Comparison of ENCODE assay signal across 17 cellular contexts in the genomic region with DNA sequence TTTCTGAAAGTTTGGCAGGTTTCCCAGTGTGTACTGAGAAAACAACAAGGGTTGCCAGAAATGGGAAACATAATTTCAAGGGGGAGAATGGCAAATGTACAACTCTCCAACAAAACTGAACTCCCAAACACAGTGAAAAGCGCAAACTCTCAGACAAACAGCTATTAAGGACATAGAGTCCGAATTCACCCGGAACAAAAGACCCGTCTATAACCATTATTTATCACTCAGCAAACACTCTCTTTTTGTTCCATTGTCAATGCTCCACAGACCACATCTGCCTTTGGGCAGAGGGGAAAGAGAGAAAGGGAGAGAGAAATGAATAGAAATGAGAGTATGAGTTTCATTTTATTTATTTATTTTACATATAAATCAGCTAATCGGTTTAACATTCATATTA. TPM values are rescaled to one million over a fixed set of nuclear protein-coding genes. Genes with fewer than 3 reads are reported as not detected.
DNase-seq lines count a peak whose midpoint lies in the region; ATAC-seq and TF ChIP-seq lines count a peak whose summit lies in the region.
"Had no signal": no experiment of that assay in that cellular context is flagged by ENCODE, and none has a peak within 500 bp of the region (broad histone marks: within the 10 kb centered on the region; RNA-seq: fewer than 3 reads in every experiment).

No MANE protein-coding gene starts in this region.

- intact Hi-C loops in natural killer cell (cut with micrococcal nuclease), result no loop called here

- H3K4me1 Mint-ChIP-seq in activated naive CD8-positive, alpha-beta T cell treated with anti-CD3 and anti-CD28 coated beads for 36 hours, result no peaks in the 10 kb centered on the region
- no peaks in the 10 kb centered on the region for H3K4me1 Mint-ChIP-seq in natural killer cell

- H3K27ac Mint-ChIP-seq in activated naive CD8-positive, alpha-beta T cell treated with anti-CD3 and anti-CD28 coated beads for 36 hours, result no peak overlapping the region
- no peak overlapping the region for H3K27ac Mint-ChIP-seq in natural killer cell
- H3K27ac Mint-ChIP-seq: nephron progenitor cell had no signal

- DNase-seq in NCI-H1105 treated with DMSO at 0.1 percent for 48 hours (lab: John Stamatoyannopoulos, UW) (peak; percentile 100), NCI-H2107 (lab: John Stamatoyannopoulos, UW) (peak; percentile 48), substantia nigra (lab: John Stamatoyannopoulos, UW) (peak in 6 of 49 donors; percentile 12 to 68 (median 38)), natural killer cell (no peak)
- no peak for DNase-seq in activated naive CD8-positive, alpha-beta T cell treated with anti-CD3 and anti-CD28 coated beads for 36 hours
- DNase-seq: activated CD4-positive, alpha-beta T cell treated with anti-CD3 and anti-CD28 coated beads, Interleukin-2, amount 50 U/mL, for 1 hour; activated gamma-delta T cell; BE2C; NCI-H1694 treated with DMSO at 0.1 percent for 48 hours; nephron progenitor cell; RPMI8226; stimulated activated CD8-positive, alpha-beta memory T cell treated with anti-CD3 and anti-CD28 coated beads, Interleukin-4, amount 100 ng/mL, for 48 hours had no signal

- no peak for TF ChIP-seq CTCF in VCaP (conservative IDR thresholded peaks at IDR 0.05)
- no peak for TF ChIP-seq CTCF in natural killer cell (IDR thresholded peaks at IDR 0.05)

- no peaks in the 10 kb centered on the region for H3K36me3 Mint-ChIP-seq in activated naive CD8-positive, alpha-beta T cell treated with anti-CD3 and anti-CD28 coated beads for 36 hours
- no peaks in the 10 kb centered on the region for H3K36me3 Mint-ChIP-seq in natural killer cell

- no peak overlapping the region for H3K4me3 Mint-ChIP-seq in activated naive CD8-positive, alpha-beta T cell treated with anti-CD3 and anti-CD28 coated beads for 36 hours
- no peak overlapping the region for H3K4me3 Mint-ChIP-seq in natural killer cell
- H3K4me3 Mint-ChIP-seq: nephron progenitor cell had no signal

- H3K27ac ChIP-seq in VCaP (peak overlapping the region; percentile 37; the same call in 1 of the 2 replicates), substantia nigra (ENCODE audit: low read depth, low read length, poor library complexity, severe bottlenecking) (peak overlapping the region; percentile 98)
- H3K27ac ChIP-seq: prostate gland, suprapubic skin had no signal

- ATAC-seq in natural killer cell, result no peak
- ATAC-seq in GM18909 (IDR thresholded peaks at IDR 0.05; ENCODE audit: poor library complexity, unreplicated experiment), result no peak

- H3K9me3 Mint-ChIP-seq in activated naive CD8-positive, alpha-beta T cell treated with anti-CD3 and anti-CD28 coated beads for 36 hours, result no peaks in the 10 kb centered on the region
- H3K9me3 Mint-ChIP-seq in natural killer cell, result no peaks in the 10 kb centered on the region
- H3K9me3 Mint-ChIP-seq: nephron progenitor cell had no signal

- H3K27me3 Mint-ChIP-seq in activated naive CD8-positive, alpha-beta T cell treated with anti-CD3 and anti-CD28 coated beads for 36 hours, result peaks cover 16% of the 10 kb centered on the region
- H3K27me3 Mint-ChIP-seq in natural killer cell (ENCODE audit: low read depth in 2 of 2), result peaks cover 35 to 56% of the 10 kb centered on the region in 2 donors

RNA-seq across cellular contexts. Expression of gene KIRREL3, which starts 21.7 kb away (rescaled TPM):
- total RNA-seq in activated naive CD8-positive, alpha-beta T cell treated with anti-CD3 and anti-CD28 coated beads for 36 hours, result not detected
- total RNA-seq in natural killer cell, result not detected
- total RNA-seq: smooth muscle cell had no signal

Comparison
In these comparisons a context has a peak if more than half of its experiments do, and no peak if none do; other contexts are left out.
1. DNase-seq: peak in NCI-H1105 treated with DMSO at 0.1 percent for 48 hours (single experiment) and NCI-H2107 (single experiment); none in activated naive CD8-positive, alpha-beta T cell treated with anti-CD3 and anti-CD28 coated beads for 36 hours (single experiment) and natural killer cell (single experiment).